Comparison of ENCODE assay signal across 11 cellular contexts in genomic region chr21:45117314-45117713, GRCh38.
"Had no signal": no experiment of that assay in that cellular context is flagged by ENCODE, and none has a peak within 500 bp of the region (broad histone marks: within the 10 kb centered on the region; RNA-seq: fewer than 3 reads in every experiment).

No MANE protein-coding gene starts in this region.

- H3K27me3 Mint-ChIP-seq: IgD-negative memory B cell had no signal

- H3K36me3 ChIP-seq: HAP-1 had no signal

- H3K27ac ChIP-seq: GM23248, HL-60, KMS-11 had no signal

- H3K27ac Mint-ChIP-seq: HFFc6 had no signal

- H3K4me3 Mint-ChIP-seq: HFFc6 had no signal

- ATAC-seq: HCT116, HepG2 had no signal

- H2AFZ ChIP-seq: GM23248 had no signal

- H3K4me3 ChIP-seq: GM23248, HAP-1 had no signal

- H3K4me2 ChIP-seq: KMS-11 had no signal

- H3K9ac ChIP-seq: GM23248, KMS-11 had no signal

- DNase-seq: GM23248, GOT3, H7, HFFc6, KBM-7 had no signal

- H3K9me3 ChIP-seq: HAP-1 had no signal

- H3K9me3 Mint-ChIP-seq: HFFc6, IgD-negative memory B cell had no signal
